9 cellular contexts compared by ENCODE assay signal in genomic region chr13:107203146-107203847, GRCh38.
DNase-seq lines count a peak whose midpoint lies in the region; ATAC-seq, FAIRE-seq and TF ChIP-seq lines count a peak whose summit lies in the region.
"Had no signal": no experiment of that assay in that cellular context is flagged by ENCODE, and none has a peak within 500 bp of the region (broad histone marks: within the 10 kb centered on the region; RNA-seq: fewer than 3 reads in every experiment).

No MANE protein-coding gene starts in this region.

- FAIRE-seq in urothelium cell line (lab: Jason Lieb, UNC) = no peak

- H4K20me1 ChIP-seq in mammary epithelial cell (ENCODE audit: insufficient read depth, low read length) (no peaks in the 10 kb centered on the region), PC-3 (ENCODE audit: low read length) (no peaks in the 10 kb centered on the region)

- dilution Hi-C loops in mammary epithelial cell (cut with HindIII; ENCODE audit: low sequenced_read_pairs) = no loop called here

- H3K79me2 ChIP-seq in mammary epithelial cell (ENCODE audit: insufficient read depth, low read length) (no peaks in the 10 kb centered on the region), PC-3 (ENCODE audit: low read length) (no peaks in the 10 kb centered on the region)

- no peak overlapping the region for H3K4me3 ChIP-seq in mammary epithelial cell (replicated peaks in 1 of 3; ENCODE audit: insufficient read depth in 1 of 3, low read depth in 2 of 3, low read length in 3 of 3)
- H3K4me3 ChIP-seq in PC-3 (ENCODE audit: low read length) = no peak overlapping the region
- H3K4me3 ChIP-seq in heart right ventricle = no peak overlapping the region

- ATAC-seq in PC-3 (no peak), heart right ventricle (peak; percentile 22 to 64 (median 48))
- ATAC-seq in activated CD8-positive, alpha-beta T cell treated with anti-CD3 and anti-CD28 coated beads, Interleukin-2, amount 10 ng/mL, durations not matched to agents 7 days and 5 days = no peak

- no peak overlapping the region for H3K27ac ChIP-seq in mammary epithelial cell (ENCODE audit: insufficient read depth, low read depth, low read length)
- H3K27ac ChIP-seq in PC-3 (ENCODE audit: low read length) = peak overlapping the region; percentile 45
- H3K27ac ChIP-seq in heart right ventricle = peak overlapping the region; percentile 52 to 90 (median 80)

- no peak overlapping the region for H3K4me3 Mint-ChIP-seq in MCF 10A (ENCODE audit: unreplicated experiment)
- H3K4me3 Mint-ChIP-seq in activated CD8-positive, alpha-beta T cell treated with anti-CD3 and anti-CD28 coated beads, Interleukin-2, amount 10 ng/mL, durations not matched to agents 7 days and 5 days = no peak overlapping the region
- H3K4me3 Mint-ChIP-seq: natural killer cell treated with Interleukin-12 subunit alpha and Interleukin-12 subunit beta and Interleukin-15 and Interleukin-18, amount 100 ng/mL, for 72 hours had no signal

- H2AFZ ChIP-seq in mammary epithelial cell (ENCODE audit: low read depth, low read length) (no peak overlapping the region), PC-3 (ENCODE audit: low read length) (no peak overlapping the region)

- H3K9me2 ChIP-seq in PC-3 (replicated peaks; ENCODE audit: low read length) = no peaks in the 10 kb centered on the region

- WGBS in mammary epithelial cell (ENCODE audit: low coverage, missing lambda C conversion rate) = 76% methylated on average over 7 of the region's 11 CpGs
- WGBS in heart right ventricle, 2 donors = 58 to 61% methylated on average over 11 of the region's 11 CpGs

- H3K4me1 ChIP-seq in mammary epithelial cell (ENCODE audit: insufficient read depth, low read length) (peaks cover 2% of the 10 kb centered on the region), PC-3 (ENCODE audit: insufficient read depth, low read length) (0 out of 2 replicates have a peak, but pooled peaks cover 5% of the 10 kb centered on the region), heart right ventricle (peaks cover 0 to 57% (median 25%) of the 10 kb centered on the region in 9 donors)

- BruUV-seq in MCF 10A (replicated peaks; lab: Mats Ljungman, UMichigan) = no TSS peak
- no TSS peak for BruUV-seq in mammary epithelial cell (replicated peaks; lab: Mats Ljungman, UMichigan)
- no TSS peak for BruUV-seq in PC-3 (replicated peaks; lab: Mats Ljungman, UMichigan)

- POLR2A ChIA-PET in MCF 10A (lab: Yijun Ruan, JAX) (no interaction called here), PC-3 (lab: Charles Lee; ENCODE audit: unreplicated experiment) (interaction anchor here (0.6 kb wide), 2 partner anchors 37 to 947 kb away, joined by 4 to 9 read pairs; no protein-coding TSS in a partner anchor)
- POLR2A ChIA-PET in activated CD8-positive, alpha-beta T cell treated with anti-CD3 and anti-CD28 coated beads, Interleukin-2, amount 10 ng/mL, durations not matched to agents 7 days and 5 days (lab: Charles Lee) = no interaction called here

- no peaks in the 10 kb centered on the region for H3F3A ChIP-seq in PC-3 (ENCODE audit: low read length, unreplicated experiment)

- CTCF ChIA-PET in MCF 10A (lab: Yijun Ruan, JAX) = interaction anchor here (0.6 to 4.5 kb wide), 16 partner anchors 8 to 1129 kb away, joined by 3 to 38 read pairs (median 3); no protein-coding TSS in a partner anchor
- CTCF ChIA-PET in mammary epithelial cell (lab: Charles Lee; ENCODE audit: low non-redundant PET) = no interaction called here
- CTCF ChIA-PET in PC-3 (lab: Charles Lee) = interaction anchor here (0.5 to 0.7 kb wide), 2 partner anchors 171 to 952 kb away, joined by 3 to 4 read pairs; no protein-coding TSS in a partner anchor
- CTCF ChIA-PET in activated CD8-positive, alpha-beta T cell treated with anti-CD3 and anti-CD28 coated beads, Interleukin-2, amount 10 ng/mL, durations not matched to agents 7 days and 5 days (lab: Charles Lee) = interaction anchor here (1.5 to 1.8 kb wide), 2 partner anchors 8 to 11 kb away, joined by 4 to 5 read pairs; no protein-coding TSS in a partner anchor

- in situ Hi-C loops in mammary epithelial cell (cut with MboI; ENCODE audit: low sequenced_read_pairs in 2 of 2) = loop anchor here (10.0 to 25.0 kb wide), 3 partner anchors 459 to 959 kb away; no protein-coding TSS in a partner anchor

- H3K4me1 Mint-ChIP-seq in MCF 10A (ENCODE audit: insufficient read depth, unreplicated experiment) = peaks cover 15% of the 10 kb centered on the region
- no peaks in the 10 kb centered on the region for H3K4me1 Mint-ChIP-seq in activated CD8-positive, alpha-beta T cell treated with anti-CD3 and anti-CD28 coated beads, Interleukin-2, amount 10 ng/mL, durations not matched to agents 7 days and 5 days (ENCODE audit: low read depth)

- no peaks in the 10 kb centered on the region for H3K36me3 Mint-ChIP-seq in MCF 10A (ENCODE audit: insufficient read depth, unreplicated experiment)
- H3K36me3 Mint-ChIP-seq in activated CD8-positive, alpha-beta T cell treated with anti-CD3 and anti-CD28 coated beads, Interleukin-2, amount 10 ng/mL, durations not matched to agents 7 days and 5 days (ENCODE audit: low read depth) = no peaks in the 10 kb centered on the region
- H3K36me3 Mint-ChIP-seq: natural killer cell treated with Interleukin-12 subunit alpha and Interleukin-12 subunit beta and Interleukin-15 and Interleukin-18, amount 100 ng/mL, for 72 hours had no signal

- H3K27me3 ChIP-seq in mammary epithelial cell (ENCODE audit: insufficient read depth, low read length) (no peaks in the 10 kb centered on the region), PC-3 (ENCODE audit: low read length) (no peaks in the 10 kb centered on the region), heart right ventricle (peaks cover 0 to 7% (median 0%) of the 10 kb centered on the region in 7 donors)

- TF ChIP-seq CTCF in MCF 10A (IDR thresholded peaks at IDR 0.05; ENCODE audit: unreplicated experiment) (peak; percentile 33), mammary epithelial cell (conservative IDR thresholded peaks at IDR 0.05 in 1 of 2, IDR thresholded peaks at IDR 0.05 in 1 of 2; ENCODE audit: extremely low read depth in 1 of 2, insufficient read depth in 1 of 2, low read depth in 1 of 2, low read length in 2 of 2) (peak in 1 of 2 donors; percentile 11), PC-3 (conservative IDR thresholded peaks at IDR 0.05; ENCODE audit: low read depth, low read length) (peak; percentile 58), heart right ventricle (IDR thresholded peaks at IDR 0.05) (peak in 8 of 9 donors; percentile 18 to 68 (median 48))

- peak; percentile 30 for DNase-seq in MCF 10A (ENCODE audit: unreplicated experiment)
- no peak for DNase-seq in mammary epithelial cell
- DNase-seq in PC-3 = peak; percentile 34
- peak in 1 of 2 donors; percentile 15 for DNase-seq in heart right ventricle
- peak; percentile 24 for DNase-seq in urothelium cell line (ENCODE audit: low spot score)
- DNase-seq in NCI-H2107 treated with DMSO at 0.1 percent for 48 hours (lab: John Stamatoyannopoulos, UW; ENCODE audit: unreplicated experiment) = no peak
- DNase-seq in stimulated activated naive CD4-positive, alpha-beta T cell treated with Interleukin-2 at 50 U/mL for 16 hours (lab: John Stamatoyannopoulos, UW) = no peak
- DNase-seq in activated CD8-positive, alpha-beta T cell treated with anti-CD3 and anti-CD28 coated beads, Interleukin-2, amount 10 ng/mL, durations not matched to agents 7 days and 5 days = no peak

- H3K9me3 ChIP-seq in mammary epithelial cell (replicated peaks; ENCODE audit: insufficient read depth, low read length) (no peaks in the 10 kb centered on the region), PC-3 (ENCODE audit: low read length) (no peaks in the 10 kb centered on the region), heart right ventricle (no peaks in the 10 kb centered on the region)

- no peak overlapping the region for H3K9ac ChIP-seq in mammary epithelial cell (ENCODE audit: insufficient read depth, low read length)
- H3K9ac ChIP-seq in PC-3 (ENCODE audit: low read length) = no peak overlapping the region

- H3K9me3 Mint-ChIP-seq in MCF 10A (ENCODE audit: unreplicated experiment) = no peaks in the 10 kb centered on the region
- no peaks in the 10 kb centered on the region for H3K9me3 Mint-ChIP-seq in activated CD8-positive, alpha-beta T cell treated with anti-CD3 and anti-CD28 coated beads, Interleukin-2, amount 10 ng/mL, durations not matched to agents 7 days and 5 days (ENCODE audit: insufficient read depth)

- peaks cover 21% of the 10 kb centered on the region for H3K27me3 Mint-ChIP-seq in MCF 10A (ENCODE audit: insufficient read depth, unreplicated experiment)
- no peaks in the 10 kb centered on the region for H3K27me3 Mint-ChIP-seq in activated CD8-positive, alpha-beta T cell treated with anti-CD3 and anti-CD28 coated beads, Interleukin-2, amount 10 ng/mL, durations not matched to agents 7 days and 5 days (ENCODE audit: low read depth)
- H3K27me3 Mint-ChIP-seq: natural killer cell treated with Interleukin-12 subunit alpha and Interleukin-12 subunit beta and Interleukin-15 and Interleukin-18, amount 100 ng/mL, for 72 hours had no signal

- no peaks in the 10 kb centered on the region for H3K36me3 ChIP-seq in mammary epithelial cell (ENCODE audit: insufficient read depth, low read length)
- no peaks in the 10 kb centered on the region for H3K36me3 ChIP-seq in PC-3 (ENCODE audit: low read depth, low read length)
- H3K36me3 ChIP-seq in heart right ventricle = no peaks in the 10 kb centered on the region

- intact Hi-C loops in MCF 10A (cut with micrococcal nuclease) (no loop called here), mammary epithelial cell (cut with micrococcal nuclease) (no loop called here), PC-3 (cut with micrococcal nuclease) (loop anchor here (10.0 kb wide), 1 partner anchor 892 kb away; no protein-coding TSS in a partner anchor), heart right ventricle (cut with DNase I) (loop anchor here in 1 of 10 donors (5.0 to 10.0 kb wide), 2 partner anchors 286 to 488 kb away; no protein-coding TSS in a partner anchor)

- H3K4me2 ChIP-seq in mammary epithelial cell (ENCODE audit: insufficient read depth, low read depth, low read length) (no peak overlapping the region), PC-3 (ENCODE audit: low read length) (peak overlapping the region; percentile 26; the same call in 1 of the 2 replicates)

- no peak overlapping the region for H3K27ac Mint-ChIP-seq in MCF 10A (ENCODE audit: low read depth, unreplicated experiment)
- H3K27ac Mint-ChIP-seq in activated CD8-positive, alpha-beta T cell treated with anti-CD3 and anti-CD28 coated beads, Interleukin-2, amount 10 ng/mL, durations not matched to agents 7 days and 5 days = no peak overlapping the region
- H3K27ac Mint-ChIP-seq: natural killer cell treated with Interleukin-12 subunit alpha and Interleukin-12 subunit beta and Interleukin-15 and Interleukin-18, amount 100 ng/mL, for 72 hours had no signal

Comparison
In these comparisons a context has a peak if more than half of its experiments do, and no peak if none do; other contexts are left out.
1. DNase-seq: peak in MCF 10A (single experiment), PC-3 (single experiment) and urothelium cell line (single experiment); none in mammary epithelial cell (single experiment), NCI-H2107 treated with DMSO at 0.1 percent for 48 hours (single experiment), stimulated activated naive CD4-positive, alpha-beta T cell treated with Interleukin-2 at 50 U/mL for 16 hours (single experiment) and activated CD8-positive, alpha-beta T cell treated with anti-CD3 and anti-CD28 coated beads, Interleukin-2, amount 10 ng/mL, durations not matched to agents 7 days and 5 days (single experiment).
2. ATAC-seq: peak in heart right ventricle (8 of 8); none in PC-3 (single experiment) and activated CD8-positive, alpha-beta T cell treated with anti-CD3 and anti-CD28 coated beads, Interleukin-2, amount 10 ng/mL, durations not matched to agents 7 days and 5 days (single experiment).